ENCODE assay signal across 29 cellular contexts in genomic region chr1:48208251-48208650, GRCh38. TPM values are rescaled to one million over a fixed set of nuclear protein-coding genes. Genes with fewer than 3 reads are reported as not detected.
A peak's percentile ranks its signal among the peaks of the same experiment; 100 is the strongest.
DNase-seq lines count a peak whose midpoint lies in the region; ATAC-seq, FAIRE-seq and TF ChIP-seq lines count a peak whose summit lies in the region.
"Had no signal": no experiment of that assay in that cellular context is flagged by ENCODE, and none has a peak within 500 bp of the region (broad histone marks: within the 10 kb centered on the region; RNA-seq: fewer than 3 reads in every experiment).

No MANE protein-coding gene starts in this region.

- H3K23ac ChIP-seq in mesendoderm (ENCODE audit: low read length), result no peak overlapping the region

- in situ Hi-C loops in K562 (cut with MboI), result loop anchor here (25.0 kb wide), 1 partner anchor 446 kb away; no protein-coding TSS in a partner anchor

- intact Hi-C loops in K562 (cut with micrococcal nuclease), result loop anchor here (10.0 kb wide), 1 partner anchor 287 kb away; no protein-coding TSS in a partner anchor

- no peaks in the 10 kb centered on the region for H3K9me3 ChIP-seq in HUES48 (ENCODE audit: control insufficient read depth, insufficient read depth, low read length)
- H3K9me3 ChIP-seq in K562 (replicated peaks; ENCODE audit: control insufficient read depth, insufficient read depth, low read depth, low read length), result no peaks in the 10 kb centered on the region
- H3K9me3 ChIP-seq: BE2C had no signal

- POLR2A ChIA-PET in K562 (lab: Yijun Ruan, JAX), result no interaction called here

- H2BK5ac ChIP-seq in mesendoderm (ENCODE audit: low read length), result peak overlapping the region; percentile 96

- no peaks in the 10 kb centered on the region for H4K20me1 ChIP-seq in K562 (replicated peaks; ENCODE audit: control insufficient read depth, insufficient read depth, low read length)

- H2BK120ac ChIP-seq in mesendoderm (ENCODE audit: low read depth, low read length), result no peak overlapping the region

- CTCF ChIA-PET in K562 (lab: Yijun Ruan, JAX; ENCODE audit: low intra/inter-chr PET ratio), result no interaction called here

- DNase-seq in K562 (ENCODE audit: extremely low read depth in 1 of 4, low spot score in 3 of 4), result no peak
- peak; percentile 49 for DNase-seq in iPS DF 4.7 (ENCODE audit: extremely low read depth, low spot score)
- peak; percentile 60 for DNase-seq in mesendoderm
- DNase-seq in T-helper 2 cell, result no peak
- no peak for DNase-seq in activated effector memory CD4-positive, alpha-beta T cell treated with Interleukin-2 at 50 U/mL for 16 hours
- DNase-seq: BE2C; CD8-positive, alpha-beta memory T cell; DMS153; DND-41; GM23248; KBM-7; MV-4-11; NCI-H1105; NCI-H1436 treated with DMSO at 0.1 percent for 48 hours; NCI-H187 treated with DMSO at 0.1 percent for 48 hours; NCI-H2171 treated with DMSO at 0.1 percent for 48 hours; NCI-H345; NCI-H510A treated with DMSO at 0.1 percent for 48 hours; NK-92 treated with Interleukin-12 subunit alpha and Interleukin-12 subunit beta, amount 100 ng/mL, for 24 hours; PC-9; SHP77; T-cell had no signal

- no peaks in the 10 kb centered on the region for H3K79me1 ChIP-seq in mesendoderm (ENCODE audit: low read length)

- no peak overlapping the region for H4K5ac ChIP-seq in mesendoderm (ENCODE audit: low read length)

- BruUV-seq in K562 (replicated peaks; lab: Mats Ljungman, UMichigan), result no TSS peak

- peak overlapping the region; percentile 89 for H3K4ac ChIP-seq in mesendoderm (ENCODE audit: low read depth, low read length)

- ATAC-seq in K562 (peak; percentile 41; the same call in 1 of the 3 replicates), HG03521 (IDR thresholded peaks at IDR 0.05; ENCODE audit: unreplicated experiment) (no peak)
- ATAC-seq: HCT116, T-cell had no signal

- H3K79me2 ChIP-seq in K562 (ENCODE audit: control insufficient read depth, insufficient read depth, low read length) (no peaks in the 10 kb centered on the region), mesendoderm (ENCODE audit: control insufficient read depth, insufficient read depth, low read length) (no peaks in the 10 kb centered on the region)

- peak overlapping the region; percentile 77 for H3K18ac ChIP-seq in mesendoderm (ENCODE audit: low read length)

- H3K27ac ChIP-seq in HUES48 (ENCODE audit: low read depth, low read length) (peak overlapping the region; percentile 64), K562 (ENCODE audit: extremely low read depth, low read depth, low read length) (no peak overlapping the region), mesendoderm (ENCODE audit: low read depth, low read length) (peak overlapping the region; percentile 97)
- H3K27ac ChIP-seq: GM23248, HL-60, PC-9, RWPE1 had no signal

- WGBS in K562 (ENCODE audit: insufficient coverage, low coverage, missing lambda C conversion rate), result 0% methylated on average over 12 of the region's 12 CpGs
- WGBS in mesendoderm (ENCODE audit: extremely low coverage, insufficient coverage, low lambda C conversion rate), result no CpG with 5 or more reads among the region's 12 CpGs

- H2AK5ac ChIP-seq in mesendoderm (ENCODE audit: low read length), result no peak overlapping the region

- peaks cover 11% of the 10 kb centered on the region for H3K4me1 ChIP-seq in HUES48 (ENCODE audit: control insufficient read depth, insufficient read depth, low read length)
- H3K4me1 ChIP-seq in K562 (replicated peaks in 1 of 2; ENCODE audit: control insufficient read depth in 2 of 2, insufficient read depth in 2 of 2, low read length in 2 of 2), result no peaks in the 10 kb centered on the region
- H3K4me1 ChIP-seq in mesendoderm (ENCODE audit: control insufficient read depth, low read depth, low read length), result peaks cover 12% of the 10 kb centered on the region
- H3K4me1 ChIP-seq: BE2C had no signal

- TF ChIP-seq POLR2A in K562 (conservative IDR thresholded peaks at IDR 0.05), result no peak

- H3K9ac ChIP-seq in HUES48 (ENCODE audit: low read depth, low read length) (no peak overlapping the region), K562 (ENCODE audit: insufficient read depth in 1 of 2, low read depth in 2 of 2, low read length in 2 of 2) (no peak overlapping the region), mesendoderm (ENCODE audit: low read length) (peak overlapping the region; percentile 82)
- H3K9ac ChIP-seq: GM23248 had no signal

- H2BK15ac ChIP-seq in mesendoderm (replicated peaks; ENCODE audit: low read depth), result no peak overlapping the region

- no peak for TF ChIP-seq RAD21 in K562 (CRISPR knock-in tag; conservative IDR thresholded peaks at IDR 0.05 in 1 of 2, IDR thresholded peaks at IDR 0.05 in 1 of 2)

- H3K4me2 ChIP-seq in K562 (ENCODE audit: insufficient read depth, low read length), result no peak overlapping the region
- H3K4me2 ChIP-seq in mesendoderm (ENCODE audit: low read length), result no peak overlapping the region
- H3K4me2 ChIP-seq: PC-9 had no signal

- peak overlapping the region; percentile 94 for H3K56ac ChIP-seq in mesendoderm (ENCODE audit: low read length)

- H3K27me3 ChIP-seq in HUES48 (ENCODE audit: control insufficient read depth, insufficient read depth, low read length) (no peaks in the 10 kb centered on the region), K562 (ENCODE audit: control insufficient read depth in 2 of 2, insufficient read depth in 2 of 2, low read length in 2 of 2) (peaks cover 0 to 4% of the 10 kb centered on the region in 2 experiments; a peak in 1 of 5 replicates), mesendoderm (ENCODE audit: insufficient read depth, low read length, poor library complexity) (no peaks in the 10 kb centered on the region)
- H3K27me3 ChIP-seq: BE2C had no signal

- H3K4me3 ChIP-seq in HUES48 (ENCODE audit: low read depth, low read length) (no peak overlapping the region), K562 (no peak overlapping the region), mesendoderm (ENCODE audit: low read length) (no peak overlapping the region)
- H3K4me3 ChIP-seq: GM23248, PC-9 had no signal

- TF ChIP-seq EP300 in K562 (IDR thresholded peaks at IDR 0.05; ENCODE audit: low read length), result no peak

- no peak overlapping the region for H4K8ac ChIP-seq in mesendoderm (ENCODE audit: low read depth, low read length)

- no peak for TF ChIP-seq CTCF in K562 (IDR thresholded peaks at IDR 0.05 in 2 of 3, conservative IDR thresholded peaks at IDR 0.05 in 1 of 3; ENCODE audit: insufficient read depth in 2 of 3, low read depth in 1 of 3, low read length in 3 of 3)

- H3K9me1 ChIP-seq in K562 (ENCODE audit: control insufficient read depth, insufficient read depth, low read length), result no peaks in the 10 kb centered on the region

- no peak for FAIRE-seq in K562 (lab: Jason Lieb, UNC)

- H2AFZ ChIP-seq in K562 (ENCODE audit: low read depth, low read length), result no peak overlapping the region
- H2AFZ ChIP-seq: GM23248, PC-9 had no signal

- H3K36me3 ChIP-seq in HUES48 (ENCODE audit: control insufficient read depth, insufficient read depth, low read length) (no peaks in the 10 kb centered on the region), K562 (ENCODE audit: control insufficient read depth, insufficient read depth, low read length) (no peaks in the 10 kb centered on the region), mesendoderm (ENCODE audit: control insufficient read depth, insufficient read depth, low read length) (no peaks in the 10 kb centered on the region)
- H3K36me3 ChIP-seq: BE2C had no signal

TF ChIP-seq in K562, 482 proteins besides CTCF, POLR2A, EP300 and RAD21 (continues in another document):
- TF ChIP-seq TEAD2 (tag; IDR thresholded peaks at IDR 0.05) (no peak), BCLAF1 (IDR thresholded peaks at IDR 0.05; ENCODE audit: borderline replicate concordance in 1 of 2, control insufficient read depth in 1 of 2, low read depth in 2 of 2, low read length in 1 of 2) (no peak), HNRNPL (IDR thresholded peaks at IDR 0.05; ENCODE audit: low read depth, low read length) (no peak), ZNF76 (CRISPR knock-in tag; IDR thresholded peaks at IDR 0.05; ENCODE audit: borderline replicate concordance) (no peak)

RNA-seq across cellular contexts. Expression of gene SLC5A9, which starts 14.3 kb away (rescaled TPM):
- not detected in 2 replicates for total RNA-seq in K562 (2011; cell fraction: chromatin; rRNA removed; ENCODE audit: low replicate concordance)
- not detected in 2 replicates for total RNA-seq in K562 (2011; cell fraction: nucleolus; rRNA removed)
- total RNA-seq in K562 (2011; cell fraction: nucleoplasm; rRNA removed), result not detected in 2 replicates
- total RNA-seq in K562 (2014; rRNA removed) (not detected in 2 replicates), K562 (2014; rRNA removed; fragmentation: Illumina TruSeq; extraction: Trizol) (not detected in 2 replicates), K562 (2015; rRNA removed; fragmentation: Illumina TruSeq; extraction: Trizol) (not detected in 2 replicates), K562 (2021) (not detected in 2 replicates)
- polyA plus RNA-seq in K562 (2011; rRNA removed) (not detected in 2 replicates), K562 (2014; fragmentation: Illumina TruSeq; extraction: Trizol) (not detected in 2 replicates), K562 (2014; fragmentation: Nextera tagmentation; extraction: Ambion mirVana) (not detected), K562 (2014; rRNA removed) (not detected in 2 replicates)
- polyA plus RNA-seq in K562 (2011; cell fraction: cytosol; rRNA removed), result not detected in 2 replicates
- polyA plus RNA-seq in K562 (2011; cell fraction: nucleus; rRNA removed), result 0.04 TPM in 1 of 2 replicates, not detected in the other
- not detected in 2 replicates for polyA plus RNA-seq in K562 (2012)
- not detected in 2 replicates for polyA minus RNA-seq in K562 (2011; rRNA and poly(A)+ RNA removed)
- not detected in 2 replicates for polyA minus RNA-seq in K562 (2011; cell fraction: cytosol; rRNA and poly(A)+ RNA removed)
- polyA minus RNA-seq in K562 (2011; cell fraction: nucleus; rRNA and poly(A)+ RNA removed), result not detected in 2 replicates
- polyA plus RNA-seq in mesendoderm (2013, experiment 1 of 2), result 1.2 TPM
- 1.0 TPM for polyA plus RNA-seq in mesendoderm (2013, experiment 2 of 2)
- total RNA-seq: CD8-positive, alpha-beta memory T cell; GM23248; LHCN-M2; MCF 10A; PC-9; T-cell had no signal
- polyA plus RNA-seq: CD8-positive, alpha-beta memory T cell; GM23248 had no signal

Comparison
In these comparisons a context has a peak if more than half of its experiments do, and no peak if none do; other contexts are left out.
1. DNase-seq: peak in iPS DF 4.7 (single experiment) and mesendoderm (single experiment); none in K562 (0 of 4), T-helper 2 cell (0 of 5) and activated effector memory CD4-positive, alpha-beta T cell treated with Interleukin-2 at 50 U/mL for 16 hours (single experiment).